Comparison of ENCODE assay signal across 5 cellular contexts in genomic region chr15:82580713-82581112, GRCh38.
"Had no signal": no experiment of that assay in that cellular context is flagged by ENCODE, and none has a peak within 500 bp of the region (broad histone marks: within the 10 kb centered on the region; RNA-seq: fewer than 3 reads in every experiment).

No MANE protein-coding gene starts in this region.

- H3K27ac ChIP-seq: HL-60, KMS-11 had no signal

- H3K9ac ChIP-seq: KMS-11 had no signal

- H3K4me2 ChIP-seq: KMS-11 had no signal

- FAIRE-seq: HTR-8/SVneo had no signal

- DNase-seq: KBM-7, KG1 had no signal
